In genomic region chr11:86182976-86183584, GRCh38 we compare ENCODE assay signal across 9 cellular contexts.
DNase-seq lines count a peak whose midpoint lies in the region; ATAC-seq, FAIRE-seq and TF ChIP-seq lines count a peak whose summit lies in the region.
"Had no signal": no experiment of that assay in that cellular context is flagged by ENCODE, and none has a peak within 500 bp of the region (broad histone marks: within the 10 kb centered on the region; RNA-seq: fewer than 3 reads in every experiment).

No MANE protein-coding gene starts in this region.

- H3K9me3 ChIP-seq in WERI-Rb-1 (ENCODE audit: severe bottlenecking) = no peaks in the 10 kb centered on the region
- H3K9me3 ChIP-seq: upper lobe of left lung had no signal

- peak; percentile 71 for ATAC-seq in GM21515 (IDR thresholded peaks at IDR 0.05; ENCODE audit: unreplicated experiment)

- H3K36me3 ChIP-seq in WERI-Rb-1 = no peaks in the 10 kb centered on the region
- H3K36me3 ChIP-seq: upper lobe of left lung had no signal

- DNase-seq in EH (ENCODE audit: low read depth) (peak; percentile 52), HTR-8/SVneo (ENCODE audit: insufficient read length, low spot score) (no peak), renal cortical epithelial cell (ENCODE audit: low read depth) (peak; percentile 84), WERI-Rb-1 (no peak), NCI-H187 (lab: John Stamatoyannopoulos, UW) (no peak)
- DNase-seq in activated CD8-positive, alpha-beta memory T cell treated with anti-CD3 and anti-CD28 coated beads, Interleukin-2, amount 50 U/mL, for 48 hours = peak; percentile 93
- DNase-seq in effector CD4-positive, alpha-beta T cell = no peak

- H3K27ac ChIP-seq in WERI-Rb-1 = no peak overlapping the region
- H3K27ac ChIP-seq: upper lobe of left lung had no signal

- TF ChIP-seq CTCF in WERI-Rb-1 (IDR thresholded peaks at IDR 0.05; ENCODE audit: low read depth, low read length) = no peak

- peak; percentile 26 for FAIRE-seq in HTR-8/SVneo (lab: Jason Lieb, UNC)

- no peaks in the 10 kb centered on the region for H3K27me3 ChIP-seq in WERI-Rb-1 (ENCODE audit: insufficient read depth, low read depth, severe bottlenecking)
- H3K27me3 ChIP-seq: upper lobe of left lung had no signal

- no peak overlapping the region for H3K4me3 ChIP-seq in WERI-Rb-1 (ENCODE audit: low read depth, low read length)
- H3K4me3 ChIP-seq: upper lobe of left lung had no signal

Comparison
In these comparisons a context has a peak if more than half of its experiments do, and no peak if none do; other contexts are left out.
1. DNase-seq: peak in EH (single experiment), activated CD8-positive, alpha-beta memory T cell treated with anti-CD3 and anti-CD28 coated beads, Interleukin-2, amount 50 U/mL, for 48 hours (single experiment) and renal cortical epithelial cell (single experiment); none in HTR-8/SVneo (single experiment), effector CD4-positive, alpha-beta T cell (single experiment), WERI-Rb-1 (single experiment) and NCI-H187 (0 of 2).